In the genomic region with DNA sequence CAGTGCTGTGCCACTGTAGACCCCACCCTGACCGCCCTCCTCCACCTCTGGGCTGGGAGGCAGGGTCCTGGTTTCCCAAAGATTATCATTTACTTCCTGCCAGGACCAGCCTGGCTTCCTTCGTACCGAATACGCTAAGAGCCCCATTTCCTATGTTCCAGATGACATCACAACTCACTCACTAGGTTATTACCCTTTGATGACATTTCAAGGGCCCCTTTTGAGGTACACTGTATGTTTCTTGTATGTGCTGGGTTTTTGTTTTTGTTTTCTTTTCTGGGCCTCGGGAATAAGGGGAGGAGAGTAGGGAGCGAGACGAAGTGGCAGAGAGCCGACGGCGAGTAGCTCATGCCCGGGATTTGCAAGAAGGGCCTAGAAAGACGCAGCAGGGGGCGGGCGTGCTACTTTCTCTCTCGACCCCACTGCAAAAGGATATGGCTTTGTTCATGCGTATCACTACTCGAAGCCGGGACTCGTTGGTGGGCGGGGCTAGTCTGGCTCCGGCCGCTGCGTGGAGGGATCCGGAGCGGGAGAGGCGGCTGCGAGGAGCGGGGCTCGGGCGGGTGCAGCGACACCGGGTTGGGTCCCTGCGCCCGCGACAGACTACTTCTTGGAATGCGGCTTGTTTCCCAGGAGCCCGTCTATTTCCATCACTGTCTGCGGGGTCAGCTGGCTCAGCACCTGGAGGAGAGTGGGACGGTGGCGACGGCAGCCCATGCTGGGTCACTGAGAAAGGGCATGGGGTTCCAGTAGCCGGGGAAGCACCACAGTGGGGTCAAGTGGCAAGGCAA, we compare ENCODE assay signal across 8 cellular contexts. TPM values are rescaled to one million over a fixed set of nuclear protein-coding genes. Genes with fewer than 3 reads are reported as not detected.
DNase-seq lines count a peak whose midpoint lies in the region; ATAC-seq and TF ChIP-seq lines count a peak whose summit lies in the region.

No MANE protein-coding gene starts in this region.

- WGBS in prostate gland, result 6% methylated on average over 42 of the region's 42 CpGs

- no peaks in the 10 kb centered on the region for H3K4me1 ChIP-seq in prostate gland (replicated peaks)
- peaks cover 0 to 11% (median 8%) of the 10 kb centered on the region in 4 donors for H3K4me1 ChIP-seq in tibial artery

- peak overlapping the region; percentile 19 for H3K4me2 ChIP-seq in SU-DHL-6 (ENCODE audit: low read depth, low read length, poor library complexity, severe bottlenecking)

- ATAC-seq in left ventricle myocardium superior, result peak; percentile 95
- no peak for ATAC-seq in HG02852 (IDR thresholded peaks at IDR 0.05; ENCODE audit: unreplicated experiment)

- in situ Hi-C loops in G401 (cut with HindIII; ENCODE audit: low sequenced_read_pairs), result no loop called here

- H3K9me2 ChIP-seq in SU-DHL-6 (replicated peaks; ENCODE audit: insufficient read depth, low read length), result no peaks in the 10 kb centered on the region

- peak overlapping the region; percentile 13; the same call in 1 of the 2 replicates for H3K9ac ChIP-seq in SU-DHL-6 (ENCODE audit: low read length)

- H3K4me3 ChIP-seq in SU-DHL-6 (ENCODE audit: insufficient read depth, low read length, poor library complexity, severe bottlenecking), result no peak overlapping the region
- H3K4me3 ChIP-seq in prostate gland, result peak overlapping the region; percentile 32 to 36
- peak overlapping the region; percentile 47 to 52 for H3K4me3 ChIP-seq in tibial artery

- TF ChIP-seq POLR2A in prostate gland (IDR thresholded peaks at IDR 0.05), result peak; percentile 72

- no peak overlapping the region for H3K27ac ChIP-seq in SU-DHL-6 (ENCODE audit: low read depth, low read length)
- peak overlapping the region; percentile 8 to 38 for H3K27ac ChIP-seq in prostate gland
- peak overlapping the region; percentile 29 to 58 for H3K27ac ChIP-seq in tibial artery

- H3K79me2 ChIP-seq in SU-DHL-6 (ENCODE audit: insufficient read depth, low read length), result no peaks in the 10 kb centered on the region

- H3K36me3 ChIP-seq in SU-DHL-6 (ENCODE audit: low read length) (no peaks in the 10 kb centered on the region), prostate gland (no peaks in the 10 kb centered on the region), tibial artery (no peaks in the 10 kb centered on the region)

- H3F3A ChIP-seq in SU-DHL-6 (ENCODE audit: insufficient read depth), result no peaks in the 10 kb centered on the region

- peak overlapping the region; percentile 7 for H2AFZ ChIP-seq in SU-DHL-6 (ENCODE audit: low read depth, low read length, severe bottlenecking)

- no peaks in the 10 kb centered on the region for H4K20me1 ChIP-seq in SU-DHL-6 (ENCODE audit: low read depth, low read length)

- H3K27me3 ChIP-seq in SU-DHL-6 (ENCODE audit: low read length) (no peaks in the 10 kb centered on the region), prostate gland (replicated peaks; ENCODE audit: insufficient read depth) (no peaks in the 10 kb centered on the region), tibial artery (no peaks in the 10 kb centered on the region)

- DNase-seq in G401 (ENCODE audit: low spot score), result peak; percentile 79
- DNase-seq in amniotic epithelial cell (ENCODE audit: low read depth), result peak; percentile 81
- peak; percentile 90 for DNase-seq in left ventricle myocardium superior
- peak; percentile 78 for DNase-seq in prostate gland (ENCODE audit: low spot score)
- peak; percentile 85 to 92 for DNase-seq in tibial artery
- DNase-seq in HuH-7.5 (ENCODE audit: low spot score), result no peak

- intact Hi-C loops in left ventricle myocardium superior (cut with micrococcal nuclease) (no loop called here), prostate gland (cut with DNase I) (no loop called here), tibial artery (cut with DNase I; ENCODE audit: low total_unique reads) (no loop called here)

- H3K9me3 ChIP-seq in SU-DHL-6 (ENCODE audit: insufficient read depth, low read length), result no peaks in the 10 kb centered on the region
- no peaks in the 10 kb centered on the region for H3K9me3 ChIP-seq in prostate gland
- H3K9me3 ChIP-seq in tibial artery, result no peaks in the 10 kb centered on the region

- TF ChIP-seq CTCF in SU-DHL-6 (IDR thresholded peaks at IDR 0.05; ENCODE audit: insufficient read depth, low read length, poor library complexity, severe bottlenecking) (no peak), prostate gland (IDR thresholded peaks at IDR 0.05) (peak in 1 of 4 experiments; percentile 24), tibial artery (IDR thresholded peaks at IDR 0.05) (no peak)

RNA-seq across cellular contexts. Expression of a gene that starts 6.6 kb away (rescaled TPM):
- 3.5 and 16.7 TPM in 2 replicates for total RNA-seq in G401 (2014; rRNA removed; shearing (Covaris generic))
- 1.1 TPM for total RNA-seq in left ventricle myocardium superior
- total RNA-seq in prostate gland, result 10 to 100 TPM in 1 of 2 donors, 1 to 10 TPM in 1; 7.8 to 32.4 TPM

RNA-seq across cellular contexts. Expression of a gene that starts 7.0 kb away (rescaled TPM):
- total RNA-seq in G401 (2014; rRNA removed; shearing (Covaris generic)), result 0.49 TPM in 1 of 2 replicates, not detected in the other
- total RNA-seq in left ventricle myocardium superior (0.52 TPM), prostate gland (1 to 10 TPM; 1.2 to 4.5 TPM)

RNA-seq across cellular contexts. Expression of a gene that starts 9.1 kb away (rescaled TPM):
- total RNA-seq in G401 (2014; rRNA removed; shearing (Covaris generic)), result 6.1 and 7.8 TPM in 2 replicates
- 107 TPM for total RNA-seq in left ventricle myocardium superior
- total RNA-seq in prostate gland, result 10 to 100 TPM; 57.9 to 70.9 TPM

RNA-seq across cellular contexts. Expression of a gene that starts 9.3 kb away (rescaled TPM):
- 25.4 and 29.3 TPM in 2 replicates for total RNA-seq in G401 (2014; rRNA removed; shearing (Covaris generic))
- 10.8 TPM for total RNA-seq in left ventricle myocardium superior
- total RNA-seq in prostate gland, result 10 to 100 TPM; 25.2 to 42.0 TPM

RNA-seq across cellular contexts. Expression of a gene that starts 34.1 kb away (rescaled TPM):
- 34.1 and 41.5 TPM in 2 replicates for total RNA-seq in G401 (2014; rRNA removed; shearing (Covaris generic))
- total RNA-seq in left ventricle myocardium superior (13.1 TPM), prostate gland (100 to 1,000 TPM; 166 to 196 TPM)
